ENCODE assay signal across 8 cellular contexts in genomic region chr4:183571350-183572076, GRCh38.
DNase-seq lines count a peak whose midpoint lies in the region; ATAC-seq, FAIRE-seq and TF ChIP-seq lines count a peak whose summit lies in the region.

No MANE protein-coding gene starts in this region.

- WGBS in GM23248 (ENCODE audit: low coverage in 1 of 2, low lambda C conversion rate in 2 of 2, missing lambda C conversion rate in 2 of 2), 2 experiments: 60 to 64% methylated on average over 11 of the region's 11 CpGs

- H3K27ac Mint-ChIP-seq in neural crest cell (ENCODE audit: unreplicated experiment): peak overlapping the region; percentile 43

- no peaks in the 10 kb centered on the region for H3K79me2 ChIP-seq in GM23248 (ENCODE audit: insufficient read depth)

- H3F3A ChIP-seq in GM23248 (ENCODE audit: insufficient read depth): no peaks in the 10 kb centered on the region

- no peak overlapping the region for H3K9ac ChIP-seq in GM23248

- 0 out of 2 replicates have a peak, but pooled peaks cover 3% of the 10 kb centered on the region for H3K4me1 ChIP-seq in GM23248 (ENCODE audit: insufficient read depth)

- no peaks in the 10 kb centered on the region for H4K20me1 ChIP-seq in GM23248 (ENCODE audit: insufficient read depth)

- peaks cover 7% of the 10 kb centered on the region for H3K4me1 Mint-ChIP-seq in neural crest cell

- H3K27me3 Mint-ChIP-seq in neural crest cell (ENCODE audit: low read depth): peaks cover 16% of the 10 kb centered on the region

- H3K27ac ChIP-seq in GM23248 (no peak overlapping the region), WERI-Rb-1 (no peak overlapping the region)

- DNase-seq in GM23248: peak; percentile 42
- DNase-seq in NCI-H2029 treated with DMSO at 0.1 percent for 48 hours (lab: John Stamatoyannopoulos, UW): peak; percentile 71
- DNase-seq in bronchial epithelial cell (ENCODE audit: low read depth): peak; percentile 67
- no peak for DNase-seq in neural crest cell (ENCODE audit: low read depth, low spot score)
- DNase-seq in NCI-H1048 (lab: John Stamatoyannopoulos, UW): no peak
- DNase-seq in WERI-Rb-1: no peak
- DNase-seq in hippocampal formation (lab: John Stamatoyannopoulos, UW): no peak

- FAIRE-seq in bronchial epithelial cell (lab: Jason Lieb, UNC): peak; percentile 60

- H3K9me3 Mint-ChIP-seq in neural crest cell: no peaks in the 10 kb centered on the region

- H3K27me3 ChIP-seq in GM23248 (replicated peaks; ENCODE audit: insufficient read depth) (peaks cover 11% of the 10 kb centered on the region), bronchial epithelial cell (ENCODE audit: control insufficient read depth, insufficient read depth, low read length) (no peaks in the 10 kb centered on the region), WERI-Rb-1 (ENCODE audit: insufficient read depth, low read depth, severe bottlenecking) (no peaks in the 10 kb centered on the region)

- H3K36me3 ChIP-seq in GM23248 (ENCODE audit: low read depth) (no peaks in the 10 kb centered on the region), bronchial epithelial cell (ENCODE audit: control insufficient read depth, insufficient read depth, low read length) (no peaks in the 10 kb centered on the region), WERI-Rb-1 (no peaks in the 10 kb centered on the region)

- H3K4me3 Mint-ChIP-seq in neural crest cell: no peak overlapping the region

- no peaks in the 10 kb centered on the region for H3K9me3 ChIP-seq in GM23248 (ENCODE audit: low read depth)
- H3K9me3 ChIP-seq in WERI-Rb-1 (ENCODE audit: severe bottlenecking): no peaks in the 10 kb centered on the region

- no peak overlapping the region for H2AFZ ChIP-seq in GM23248

- no peak for TF ChIP-seq CTCF in bronchial epithelial cell (IDR thresholded peaks at IDR 0.05; ENCODE audit: insufficient read depth, low read length, severe bottlenecking)
- TF ChIP-seq CTCF in neural crest cell (conservative IDR thresholded peaks at IDR 0.05): no peak
- TF ChIP-seq CTCF in WERI-Rb-1 (IDR thresholded peaks at IDR 0.05; ENCODE audit: low read depth, low read length): no peak

- H3K9me2 ChIP-seq in GM23248 (ENCODE audit: insufficient read depth): no peaks in the 10 kb centered on the region

- no peak for ATAC-seq in HG03196 (IDR thresholded peaks at IDR 0.05; ENCODE audit: unreplicated experiment)

- H3K4me3 ChIP-seq in GM23248 (no peak overlapping the region), bronchial epithelial cell (ENCODE audit: low read depth, low read length) (no peak overlapping the region), WERI-Rb-1 (ENCODE audit: low read depth, low read length) (no peak overlapping the region)

- H3K4me2 ChIP-seq in GM23248 (ENCODE audit: unreplicated experiment): no peak overlapping the region

- in situ Hi-C loops in GM23248 (cut with MboI): no loop called here

- H3K36me3 Mint-ChIP-seq in neural crest cell (ENCODE audit: low read depth): no peaks in the 10 kb centered on the region

Comparison
In these comparisons a context has a peak if more than half of its experiments do, and no peak if none do; other contexts are left out.
1. DNase-seq: peak in GM23248 (single experiment), NCI-H2029 treated with DMSO at 0.1 percent for 48 hours (single experiment) and bronchial epithelial cell (single experiment); none in neural crest cell (single experiment), NCI-H1048 (single experiment), WERI-Rb-1 (single experiment) and hippocampal formation (0 of 2).